In genomic region chr1:232594768-232595698, GRCh38 we compare ENCODE assay signal across 1 cellular context.
TF ChIP-seq lines count a peak whose summit lies in the region.

No MANE protein-coding gene starts in this region.

TF ChIP-seq in HEK293, 187 proteins besides CTCF, POLR2A, EP300 and RAD21 (continued from another document):
- TF ChIP-seq REST (tag by site-specific recombination; IDR thresholded peaks at IDR 0.05) (no peak), ZNF768 (tag by site-specific recombination; IDR thresholded peaks at IDR 0.05) (no peak), ZNF530 (tag by site-specific recombination; IDR thresholded peaks at IDR 0.05; ENCODE audit: low read depth) (no peak)
